8 cellular contexts compared by ENCODE assay signal in genomic region chr11:111541209-111542061, GRCh38. TPM values are rescaled to one million over a fixed set of nuclear protein-coding genes. Genes with fewer than 3 reads are reported as not detected.
DNase-seq lines count a peak whose midpoint lies in the region; ATAC-seq and TF ChIP-seq lines count a peak whose summit lies in the region.

No MANE protein-coding gene starts in this region.

- no peak overlapping the region for H3K4me3 Mint-ChIP-seq in MCF 10A (ENCODE audit: unreplicated experiment)

- H3K27ac ChIP-seq in right cardiac atrium (ENCODE audit: low read length): peak overlapping the region; percentile 23
- peak overlapping the region; percentile 60 to 72 for H3K27ac ChIP-seq in prostate gland

- 5% methylated on average over 42 of the region's 42 CpGs for WGBS in right cardiac atrium
- WGBS in prostate gland: 13% methylated on average over 39 of the region's 42 CpGs

- TF ChIP-seq CTCF in MCF 10A (IDR thresholded peaks at IDR 0.05; ENCODE audit: unreplicated experiment) (no peak), prostate gland (IDR thresholded peaks at IDR 0.05) (no peak)

- H3K4me1 ChIP-seq in right cardiac atrium (ENCODE audit: control insufficient read depth, insufficient read depth, low read length): peaks cover 3% of the 10 kb centered on the region
- no peaks in the 10 kb centered on the region for H3K4me1 ChIP-seq in prostate gland (replicated peaks)

- intact Hi-C loops in MCF 10A (cut with micrococcal nuclease): no loop called here
- intact Hi-C loops in right cardiac atrium (cut with DNase I): no loop called here
- intact Hi-C loops in prostate gland (cut with DNase I): no loop called here

- ATAC-seq in right cardiac atrium (peak; percentile 81 to 82), HG03439 (IDR thresholded peaks at IDR 0.05; ENCODE audit: unreplicated experiment) (no peak), GM19328 (IDR thresholded peaks at IDR 0.05; ENCODE audit: unreplicated experiment) (no peak)

- no peaks in the 10 kb centered on the region for H3K27me3 ChIP-seq in right cardiac atrium (ENCODE audit: control insufficient read depth, insufficient read depth)
- H3K27me3 ChIP-seq in prostate gland (replicated peaks; ENCODE audit: insufficient read depth): no peaks in the 10 kb centered on the region

- peaks cover 6% of the 10 kb centered on the region for H3K4me1 Mint-ChIP-seq in MCF 10A (ENCODE audit: insufficient read depth, unreplicated experiment)

- H3K4me3 ChIP-seq in right cardiac atrium (ENCODE audit: low read length) (peak overlapping the region; percentile 45), prostate gland (peak overlapping the region; percentile 45 to 48)

- no peaks in the 10 kb centered on the region for H3K27me3 Mint-ChIP-seq in MCF 10A (ENCODE audit: insufficient read depth, unreplicated experiment)

- TF ChIP-seq POLR2A in prostate gland (IDR thresholded peaks at IDR 0.05): no peak

- no peaks in the 10 kb centered on the region for H3K36me3 ChIP-seq in prostate gland

- peak; percentile 56 to 75 for DNase-seq in T47D (ENCODE audit: low read depth in 1 of 2, low spot score in 1 of 2)
- no peak for DNase-seq in MCF 10A (ENCODE audit: unreplicated experiment)
- peak; percentile 90 for DNase-seq in amniotic epithelial cell (ENCODE audit: low read depth)
- DNase-seq in right cardiac atrium: peak; percentile 66 to 88 (median 78)
- peak; percentile 39 for DNase-seq in prostate gland (ENCODE audit: low spot score)
- no peak for DNase-seq in T-helper 9 cell

- BruUV-seq in MCF 10A (replicated peaks; lab: Mats Ljungman, UMichigan): no TSS peak

- CTCF ChIA-PET in MCF 10A (lab: Yijun Ruan, JAX): interaction anchor here (0.6 to 1.1 kb wide), 3 partner anchors 13 to 225 kb away, joined by 3 read pairs; no protein-coding TSS in a partner anchor

- H3K36me3 Mint-ChIP-seq in MCF 10A (ENCODE audit: insufficient read depth, unreplicated experiment): no peaks in the 10 kb centered on the region

- H3K9me3 ChIP-seq in right cardiac atrium (ENCODE audit: control insufficient read depth, low read length) (no peaks in the 10 kb centered on the region), prostate gland (no peaks in the 10 kb centered on the region)

- POLR2A ChIA-PET in MCF 10A (lab: Yijun Ruan, JAX): interaction anchor here (0.6 to 1.4 kb wide), 3 partner anchors 8 to 31 kb away, joined by 3 to 4 read pairs (median 3); no protein-coding TSS in a partner anchor

- no peak overlapping the region for H3K27ac Mint-ChIP-seq in MCF 10A (ENCODE audit: low read depth, unreplicated experiment)

- H3K9me3 Mint-ChIP-seq in MCF 10A (ENCODE audit: unreplicated experiment): peaks cover 6% of the 10 kb centered on the region

- in situ Hi-C loops in T47D (cut with HindIII; ENCODE audit: low pct_unique_long_range_greater_than_20kb, low sequenced_read_pairs): no loop called here

RNA-seq across cellular contexts. Expression of gene LAYN, which starts 0.9 kb away (rescaled TPM):
- total RNA-seq in MCF 10A (2022) (not detected in 2 replicates), right cardiac atrium (1 to 10 TPM; 5.5 to 7.8 (median 6.4) TPM), prostate gland (10 to 100 TPM; 10.6 to 12.8 TPM)
- 5.0 TPM for polyA plus RNA-seq in right cardiac atrium

RNA-seq across cellular contexts. Expression of gene HOATZ, which starts 26.9 kb away (rescaled TPM):
- total RNA-seq in MCF 10A (2022): not detected in 2 replicates
- not detected for total RNA-seq in right cardiac atrium
- not detected for polyA plus RNA-seq in right cardiac atrium
- total RNA-seq in prostate gland: 1 to 10 TPM in 1 of 2 donors, not detected in 1; 1.0 TPM

RNA-seq across cellular contexts. Expression of gene BTG4, which starts 29.2 kb away (rescaled TPM):
- total RNA-seq in MCF 10A (2022) (not detected in 2 replicates), right cardiac atrium (not detected), prostate gland (1 to 10 TPM in 1 of 2 donors, not detected in 1; 3.3 TPM)
- not detected for polyA plus RNA-seq in right cardiac atrium

Comparison
In these comparisons a context has a peak if more than half of its experiments do, and no peak if none do; other contexts are left out.
1. DNase-seq: peak in T47D (2 of 2), amniotic epithelial cell (single experiment), right cardiac atrium (3 of 3) and prostate gland (single experiment); none in MCF 10A (single experiment) and T-helper 9 cell (single experiment).
2. ATAC-seq: peak in right cardiac atrium (2 of 2); none in HG03439 (single experiment) and GM19328 (single experiment).